ENCODE assay signal across 8 cellular contexts in the genomic region with DNA sequence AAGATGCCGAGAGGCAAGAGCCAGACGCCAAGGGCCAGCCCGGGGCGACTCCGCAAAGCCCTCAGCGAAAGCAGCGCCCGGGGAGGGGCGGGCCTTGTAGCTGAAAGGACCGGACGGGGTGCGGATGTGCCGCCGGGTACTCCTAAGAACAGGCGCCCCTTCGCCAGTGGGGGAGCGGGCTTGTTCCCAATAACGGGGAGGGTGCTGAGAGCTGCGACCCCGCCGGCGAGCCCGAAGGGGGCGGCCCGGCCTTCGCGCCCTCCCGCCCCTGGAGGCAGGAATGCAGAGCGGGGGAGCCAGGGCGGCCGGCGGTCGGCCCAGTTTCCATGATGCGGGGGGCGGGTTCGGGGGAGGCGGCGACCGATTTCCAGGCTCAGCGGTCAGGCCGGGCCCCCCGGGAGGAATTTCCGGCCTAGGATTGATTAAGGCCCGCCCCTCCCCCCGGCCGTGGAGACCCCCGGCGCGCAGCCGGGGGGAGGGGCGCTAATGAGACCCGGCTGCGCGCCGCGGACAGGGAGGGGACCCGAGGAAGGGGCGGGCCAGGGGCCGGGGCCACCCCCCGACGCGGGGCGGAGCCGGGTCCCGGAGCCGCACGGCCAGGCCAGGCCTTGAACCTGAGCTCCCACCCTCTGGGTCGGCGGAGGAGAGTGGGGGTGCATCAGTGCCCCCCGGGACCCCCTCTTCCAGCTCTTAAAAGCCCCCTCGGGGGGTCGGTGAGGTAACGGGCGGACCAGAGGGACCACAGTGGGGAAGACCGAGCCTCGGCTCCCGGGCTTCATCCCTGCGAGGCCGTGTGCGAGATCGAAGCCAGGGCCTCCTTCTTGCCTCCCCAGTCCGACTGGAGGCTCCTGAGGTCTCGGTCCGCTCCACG. TPM values are rescaled to one million over a fixed set of nuclear protein-coding genes. Genes with fewer than 3 reads are reported as not detected.
DNase-seq lines count a peak whose midpoint lies in the region; ATAC-seq and TF ChIP-seq lines count a peak whose summit lies in the region.

No MANE protein-coding gene starts in this region.

- H3K4me3 ChIP-seq in ascending aorta = peak overlapping the region; percentile 83 to 94
- H3K4me3 ChIP-seq in hepatocyte = peak overlapping the region; percentile 66
- peak overlapping the region; percentile 67 for H3K4me3 ChIP-seq in skeletal muscle cell (ENCODE audit: low read depth, low read length)

- TF ChIP-seq CTCF in ascending aorta (IDR thresholded peaks at IDR 0.05) (peak; percentile 91 to 99 (median 94)), hepatocyte (IDR thresholded peaks at IDR 0.05; ENCODE audit: poor library complexity) (peak; percentile 70)

- peaks cover 4% of the 10 kb centered on the region for H4K20me1 ChIP-seq in hepatocyte (ENCODE audit: insufficient read depth, poor library complexity, severe bottlenecking)

- H3K27ac ChIP-seq in ascending aorta (peak overlapping the region; percentile 99), hepatocyte (peak overlapping the region; percentile 98)

- no peak for ATAC-seq in GM19467 (IDR thresholded peaks at IDR 0.05; ENCODE audit: unreplicated experiment)
- no peak for ATAC-seq in GM21390 (IDR thresholded peaks at IDR 0.05; ENCODE audit: unreplicated experiment)

- DNase-seq in NCI-H510A (lab: John Stamatoyannopoulos, UW) (peak; percentile 8), NCI-H510A treated with DMSO at 0.1 percent for 48 hours (lab: John Stamatoyannopoulos, UW) (no peak), ascending aorta (ENCODE audit: low spot score in 2 of 2) (peak; percentile 16 to 92), hepatocyte (ENCODE audit: low spot score) (peak; percentile 92), skeletal muscle cell (ENCODE audit: low read depth) (no peak)

- peaks cover 9% of the 10 kb centered on the region for H3K36me3 Mint-ChIP-seq in T-helper 1 cell treated with Interleukin-12 subunit alpha and Interleukin-12 subunit beta and Interleukin-4 antibody, amounts not matched to agents 30 μg/mL and 1 μg/mL, for 36 hours (ENCODE audit: low read depth)

- intact Hi-C loops in ascending aorta (cut with DNase I) = loop anchor here (1.0 to 10.0 kb wide), 12 partner anchors 57 to 1760 kb away; a partner anchor contains a TSS

- H3K9me3 ChIP-seq in ascending aorta (no peaks in the 10 kb centered on the region), hepatocyte (ENCODE audit: low read depth) (no peaks in the 10 kb centered on the region)

- no peak overlapping the region for H3K27ac Mint-ChIP-seq in T-helper 1 cell treated with Interleukin-12 subunit alpha and Interleukin-12 subunit beta and Interleukin-4 antibody, amounts not matched to agents 30 μg/mL and 1 μg/mL, for 36 hours

- H3K27me3 Mint-ChIP-seq in T-helper 1 cell treated with Interleukin-12 subunit alpha and Interleukin-12 subunit beta and Interleukin-4 antibody, amounts not matched to agents 30 μg/mL and 1 μg/mL, for 36 hours (ENCODE audit: low read depth) = peaks cover 37% of the 10 kb centered on the region

- 3% methylated on average over 11 of the region's 85 CpGs for WGBS in hepatocyte (ENCODE audit: low lambda C conversion rate, missing lambda C conversion rate)

- H3K36me3 ChIP-seq in ascending aorta (no peaks in the 10 kb centered on the region), hepatocyte (replicated peaks; ENCODE audit: insufficient read depth, low read depth) (no peaks in the 10 kb centered on the region)

- H3K79me2 ChIP-seq in hepatocyte = peaks cover 14% of the 10 kb centered on the region

- peaks cover 6% of the 10 kb centered on the region for H3K4me1 Mint-ChIP-seq in T-helper 1 cell treated with Interleukin-12 subunit alpha and Interleukin-12 subunit beta and Interleukin-4 antibody, amounts not matched to agents 30 μg/mL and 1 μg/mL, for 36 hours (ENCODE audit: low read depth)

- H3K9me2 ChIP-seq in hepatocyte (replicated peaks; ENCODE audit: insufficient read depth) = no peaks in the 10 kb centered on the region

- peak overlapping the region; percentile 95 for H3K4me2 ChIP-seq in hepatocyte

- no peaks in the 10 kb centered on the region for H3K9me3 Mint-ChIP-seq in T-helper 1 cell treated with Interleukin-12 subunit alpha and Interleukin-12 subunit beta and Interleukin-4 antibody, amounts not matched to agents 30 μg/mL and 1 μg/mL, for 36 hours

- peak overlapping the region; percentile 83 for H2AFZ ChIP-seq in hepatocyte

- H3K4me3 Mint-ChIP-seq in T-helper 1 cell treated with Interleukin-12 subunit alpha and Interleukin-12 subunit beta and Interleukin-4 antibody, amounts not matched to agents 30 μg/mL and 1 μg/mL, for 36 hours = peak overlapping the region; percentile 77

- H3K27me3 ChIP-seq in ascending aorta (no peaks in the 10 kb centered on the region), hepatocyte (peaks cover 13% of the 10 kb centered on the region)

- H3K4me1 ChIP-seq in ascending aorta = peaks cover 3 to 27% of the 10 kb centered on the region in 2 donors
- peaks cover 20% of the 10 kb centered on the region for H3K4me1 ChIP-seq in hepatocyte (ENCODE audit: insufficient read depth)

RNA-seq across cellular contexts. Expression of a gene that starts 0.9 kb away (rescaled TPM):
- total RNA-seq in ascending aorta (18.5 TPM), hepatocyte (8.2 and 10.7 TPM in 2 replicates)
- 8.3 and 11.0 TPM in 2 replicates for polyA plus RNA-seq in hepatocyte

RNA-seq across cellular contexts. Expression of a gene that starts 57.1 kb away (rescaled TPM):
- 49.1 TPM for total RNA-seq in ascending aorta
- total RNA-seq in hepatocyte = 42.2 and 53.2 TPM in 2 replicates
- 71.4 and 84.7 TPM in 2 replicates for polyA plus RNA-seq in hepatocyte

Comparison
In these comparisons a context has a peak if more than half of its experiments do, and no peak if none do; other contexts are left out.
1. DNase-seq: peak in NCI-H510A (single experiment), ascending aorta (2 of 2) and hepatocyte (single experiment); none in NCI-H510A treated with DMSO at 0.1 percent for 48 hours (single experiment) and skeletal muscle cell (single experiment).
2. Peak in every context shown above with its lines, with median percentiles within 50 percentile points of each other: H3K4me3 ChIP-seq.